38 cellular contexts compared by ENCODE assay signal in genomic region chr13:45198924-45199323, GRCh38. TPM values are rescaled to one million over a fixed set of nuclear protein-coding genes. Genes with fewer than 3 reads are reported as not detected.
"Had no signal": no experiment of that assay in that cellular context is flagged by ENCODE, and none has a peak within 500 bp of the region (broad histone marks: within the 10 kb centered on the region; RNA-seq: fewer than 3 reads in every experiment).

No MANE protein-coding gene starts in this region.

- FAIRE-seq: endothelial cell of umbilical vein, pancreas, TTC549 had no signal

- ATAC-seq: foreskin keratinocyte; naive thymus-derived CD8-positive, alpha-beta T cell; pancreas; stimulated activated memory B cell treated with anti-CD40 and anti-IgM and Interleukin-4, amounts not matched to agents 10 μg/mL and 1 μg/mL and 100 μg/mL, for 72 hours; stimulated activated naive CD8-positive, alpha-beta T cell treated with anti-CD3 and anti-CD28 coated beads, Interleukin-15, amount 100 ng/mL, for 72 hours had no signal

- H3K4me3 ChIP-seq: adrenal gland, heart right ventricle, left ventricle myocardium inferior, pancreas, prostate gland, smooth muscle cell, upper lobe of left lung, vagina had no signal

- H3K36me3 ChIP-seq: adrenal gland, heart right ventricle, left ventricle myocardium inferior, pancreas, prostate gland, sigmoid colon, upper lobe of left lung, vagina had no signal

- H3K4me1 ChIP-seq: prostate gland, vagina had no signal

- DNase-seq: activated CD4-positive, alpha-beta T cell treated with anti-CD3 and anti-CD28 coated beads for 4 hours; activated CD4-positive, alpha-beta T cell treated with anti-CD3 and anti-CD28 coated beads, Interleukin-2, amount 50 U/mL, for 48 hours; activated CD8-positive, alpha-beta memory T cell treated with anti-CD3 and anti-CD28 coated beads for 24 hours; activated effector memory CD4-positive, alpha-beta T cell treated with anti-CD3 and anti-CD28 coated beads, Interleukin-2, amount 50 U/mL, for 16 hours; activated naive CD4-positive, alpha-beta T cell treated with anti-CD3 and anti-CD28 coated beads for 36 hours; activated naive CD8-positive, alpha-beta T cell treated with anti-CD3 and anti-CD28 coated beads for 36 hours; adrenal gland; aorta; cortex of kidney; foreskin keratinocyte; kidney glomerular epithelial cell; left ventricle myocardium inferior; mammary epithelial cell; naive thymus-derived CD8-positive, alpha-beta T cell; nucleus accumbens; pancreas; retina; sigmoid colon; stimulated activated CD4-positive, alpha-beta T cell treated with anti-CD3 and anti-CD28 coated beads, Interleukin-1b, Interleukin-23, amount 100 ng/mL, for 48 hours; stimulated activated CD4-positive, alpha-beta T cell treated with anti-CD3 and anti-CD28 coated beads, Interleukin-4, amount 100 ng/mL, for 4 hours; stimulated activated CD8-positive, alpha-beta memory T cell treated with anti-CD3 and anti-CD28 coated beads, Interleukin-4, amount 100 ng/mL, for 48 hours; stimulated activated naive CD8-positive, alpha-beta T cell treated with anti-CD3 and anti-CD28 coated beads, Interleukin-15, amount 100 ng/mL, for 72 hours; substantia nigra; T-helper 9 cell; upper lobe of left lung had no signal

- H3K9me3 ChIP-seq: adrenal gland, heart right ventricle, left ventricle myocardium inferior, pancreas, prostate gland, sigmoid colon, upper lobe of left lung, vagina had no signal

- H3K27me3 ChIP-seq: adrenal gland, foreskin keratinocyte, heart right ventricle, pancreas, sigmoid colon, upper lobe of left lung, vagina had no signal

- H3K27ac ChIP-seq: adrenal gland, foreskin keratinocyte, pancreas, prostate gland, upper lobe of left lung, vagina, VCaP had no signal

- H3K4me2 ChIP-seq: smooth muscle cell had no signal

RNA-seq across cellular contexts. Expression of gene KCTD4, which starts 1.9 kb away (rescaled TPM):
- total RNA-seq: activated naive CD4-positive, alpha-beta T cell treated with anti-CD3 and anti-CD28 coated beads for 36 hours; activated naive CD8-positive, alpha-beta T cell treated with anti-CD3 and anti-CD28 coated beads for 36 hours; adrenal gland; cardiac septum; endothelial cell of umbilical vein; glomerular endothelial cell; mesothelial cell of epicardium; naive thymus-derived CD8-positive, alpha-beta T cell; neural crest cell; prostate gland; smooth muscle cell; upper lobe of left lung; vagina had no signal
- polyA plus RNA-seq: endothelial cell of umbilical vein, smooth muscle cell, thymus had no signal
